8 cellular contexts compared by ENCODE assay signal in genomic region chr13:50909605-50910482, GRCh38. TPM values are rescaled to one million over a fixed set of nuclear protein-coding genes. Genes with fewer than 3 reads are reported as not detected.
DNase-seq lines count a peak whose midpoint lies in the region; ATAC-seq, FAIRE-seq and TF ChIP-seq lines count a peak whose summit lies in the region.

Gene RNASEH2B, plus strand, starts transcription at chr13:50909791. Its CDS starts 286 bp downstream, at chr13:50910077.

- TF ChIP-seq POLR2A in transverse colon (IDR thresholded peaks at IDR 0.05): peak; percentile 69

- WGBS in GM23248 (ENCODE audit: low coverage in 1 of 2, low lambda C conversion rate in 2 of 2, missing lambda C conversion rate in 2 of 2), 2 experiments: 1 to 3% methylated on average over 72 to 89 of the region's 107 CpGs
- 0% methylated on average over 90 to 107 of the region's 107 CpGs for WGBS in pancreas, 2 donors
- WGBS in transverse colon (ENCODE audit: low coverage in 1 of 2), 2 donors: 0% methylated on average over 61 of the region's 107 CpGs; no CpG with 5 or more reads in 1 of the 2 donors

- no peaks in the 10 kb centered on the region for H3K27me3 ChIP-seq in GM23248 (replicated peaks; ENCODE audit: insufficient read depth)
- no peaks in the 10 kb centered on the region for H3K27me3 ChIP-seq in pancreas
- H3K27me3 ChIP-seq in transverse colon: no peaks in the 10 kb centered on the region

- no peaks in the 10 kb centered on the region for H3K9me2 ChIP-seq in GM23248 (ENCODE audit: insufficient read depth)

- TF ChIP-seq EP300 in transverse colon (IDR thresholded peaks at IDR 0.05; ENCODE audit: low read depth): no peak

- FAIRE-seq in pancreas (lab: Jason Lieb, UNC): no peak

- peak within 1 kb of the TSS; percentile 95 for H2AFZ ChIP-seq in GM23248

- H3K4me1 ChIP-seq in ES-I3 (ENCODE audit: insufficient read depth, low read length): peaks cover 14% of the 10 kb centered on the region
- H3K4me1 ChIP-seq in GM23248 (ENCODE audit: insufficient read depth): peaks cover 27% of the 10 kb centered on the region
- H3K4me1 ChIP-seq in pancreas: peaks cover 0 to 17% (median 16%) of the 10 kb centered on the region in 3 donors
- H3K4me1 ChIP-seq in transverse colon: peaks cover 6 to 32% (median 19%) of the 10 kb centered on the region in 4 donors

- no peaks in the 10 kb centered on the region for H3K27me3 Mint-ChIP-seq in activated naive CD4-positive, alpha-beta T cell treated with anti-CD3 and anti-CD28 coated beads, Interleukin-2, amount 50 U/mL, for 24 hours
- H3K27me3 Mint-ChIP-seq in glutamatergic neuron (ENCODE audit: unreplicated experiment): no peaks in the 10 kb centered on the region

- no peaks in the 10 kb centered on the region for H3K36me3 ChIP-seq in ES-I3 (ENCODE audit: insufficient read depth, low read length)
- no peaks in the 10 kb centered on the region for H3K36me3 ChIP-seq in GM23248 (ENCODE audit: low read depth)
- no peaks in the 10 kb centered on the region for H3K36me3 ChIP-seq in pancreas
- H3K36me3 ChIP-seq in transverse colon: no peaks in the 10 kb centered on the region

- H3K79me2 ChIP-seq in GM23248 (ENCODE audit: insufficient read depth): peaks cover 33% of the 10 kb centered on the region

- H3K4me3 ChIP-seq in GM23248 (peak within 1 kb of the TSS; percentile 89), pancreas (peak within 1 kb of the TSS; percentile 60 to 87 (median 69)), transverse colon (peak within 1 kb of the TSS; percentile 67 to 89 (median 83))

- ATAC-seq in SK-N-SH treated with all-trans-retinoic acid at 6 μM for 48 hours (peak; percentile 92), pancreas (peak; percentile 83 to 89 (median 86))

- peaks cover 27% of the 10 kb centered on the region for H3K4me1 Mint-ChIP-seq in activated naive CD4-positive, alpha-beta T cell treated with anti-CD3 and anti-CD28 coated beads, Interleukin-2, amount 50 U/mL, for 24 hours
- H3K4me1 Mint-ChIP-seq in glutamatergic neuron (ENCODE audit: low read depth, unreplicated experiment): peaks cover 4% of the 10 kb centered on the region

- H4K20me1 ChIP-seq in GM23248 (ENCODE audit: insufficient read depth): no peaks in the 10 kb centered on the region

- H3K27ac ChIP-seq in GM23248 (peak within 1 kb of the TSS; percentile 57), pancreas (peak within 1 kb of the TSS; percentile 75 to 94 (median 92)), transverse colon (peak within 1 kb of the TSS; percentile 89 to 94 (median 90))

- no peaks in the 10 kb centered on the region for H3K9me3 Mint-ChIP-seq in activated naive CD4-positive, alpha-beta T cell treated with anti-CD3 and anti-CD28 coated beads, Interleukin-2, amount 50 U/mL, for 24 hours
- no peaks in the 10 kb centered on the region for H3K9me3 Mint-ChIP-seq in glutamatergic neuron (ENCODE audit: unreplicated experiment)

- H3K4me3 Mint-ChIP-seq in activated naive CD4-positive, alpha-beta T cell treated with anti-CD3 and anti-CD28 coated beads, Interleukin-2, amount 50 U/mL, for 24 hours: peak within 1 kb of the TSS; percentile 89
- H3K4me3 Mint-ChIP-seq in glutamatergic neuron (ENCODE audit: unreplicated experiment): peak within 1 kb of the TSS; percentile 69

- H3K9me3 ChIP-seq in ES-I3 (ENCODE audit: control insufficient read depth, insufficient read depth, low read length) (no peaks in the 10 kb centered on the region), GM23248 (ENCODE audit: low read depth) (no peaks in the 10 kb centered on the region), pancreas (no peaks in the 10 kb centered on the region), transverse colon (no peaks in the 10 kb centered on the region)

- peaks cover 28% of the 10 kb centered on the region for H3F3A ChIP-seq in GM23248 (ENCODE audit: insufficient read depth)

- TF ChIP-seq CTCF in glutamatergic neuron (IDR thresholded peaks at IDR 0.05; ENCODE audit: partially characterized antibody, unreplicated experiment): no peak
- TF ChIP-seq CTCF in pancreas (IDR thresholded peaks at IDR 0.05): no peak
- peak in 1 of 5 experiments; percentile 13 for TF ChIP-seq CTCF in transverse colon (IDR thresholded peaks at IDR 0.05)

- DNase-seq in GM23248 (peak; percentile 77), LHCN-M2 (ENCODE audit: low read depth) (peak; percentile 66), glutamatergic neuron (peak; percentile 69), pancreas (peak; percentile 61 to 87 (median 68)), transverse colon (peak; percentile 73)

- peak within 1 kb of the TSS; percentile 99 for H3K27ac Mint-ChIP-seq in activated naive CD4-positive, alpha-beta T cell treated with anti-CD3 and anti-CD28 coated beads, Interleukin-2, amount 50 U/mL, for 24 hours
- H3K27ac Mint-ChIP-seq in glutamatergic neuron (ENCODE audit: unreplicated experiment): peak within 1 kb of the TSS; percentile 64

- in situ Hi-C loops in GM23248 (cut with MboI) (no loop called here), transverse colon (cut with MboI; ENCODE audit: low pct_ligation_motif_present in 1 of 4, low pct_unique_long_range_greater_than_20kb in 1 of 4, low sequenced_read_pairs in 3 of 4) (loop anchor here (10.0 to 25.0 kb wide), 5 partner anchors 105 to 923 kb away; partner anchors contain the start of gene TRIM13 (in 4 of the 4))

- H3K4me2 ChIP-seq in GM23248 (ENCODE audit: unreplicated experiment): peak within 1 kb of the TSS; percentile 88

- H3K36me3 Mint-ChIP-seq in activated naive CD4-positive, alpha-beta T cell treated with anti-CD3 and anti-CD28 coated beads, Interleukin-2, amount 50 U/mL, for 24 hours: no peaks in the 10 kb centered on the region
- H3K36me3 Mint-ChIP-seq in glutamatergic neuron (ENCODE audit: unreplicated experiment): no peaks in the 10 kb centered on the region

- intact Hi-C loops in pancreas (cut with DNase I): no loop called here
- intact Hi-C loops in transverse colon (cut with DNase I; ENCODE audit: low total_unique reads): loop anchor here (10.0 kb wide), 1 partner anchor 825 kb away; no protein-coding TSS in a partner anchor

- H3K9ac ChIP-seq in ES-I3 (ENCODE audit: low read depth, low read length) (peak within 1 kb of the TSS; percentile 88), GM23248 (peak within 1 kb of the TSS; percentile 93)

TF ChIP-seq in SK-N-SH treated with all-trans-retinoic acid at 6 μM for 48 hours, 23 proteins besides CTCF, POLR2A, EP300 and RAD21 (continues in another document):
- no peak for TF ChIP-seq CREB5 (CRISPR knock-in tag; IDR thresholded peaks at IDR 0.05; ENCODE audit: low read depth)
- TF ChIP-seq ZFP30 (CRISPR knock-in tag; IDR thresholded peaks at IDR 0.05): no peak
- TF ChIP-seq TSHZ2 (CRISPR knock-in tag; IDR thresholded peaks at IDR 0.05): no peak
- TF ChIP-seq TCF4 (CRISPR knock-in tag; IDR thresholded peaks at IDR 0.05; ENCODE audit: borderline replicate concordance): no peak
- no peak for TF ChIP-seq ARNTL (CRISPR knock-in tag; IDR thresholded peaks at IDR 0.05; ENCODE audit: borderline replicate concordance, low read depth)
- TF ChIP-seq PPARA (CRISPR knock-in tag; IDR thresholded peaks at IDR 0.05; ENCODE audit: borderline replicate concordance): no peak

RNA-seq across cellular contexts. Expression of gene RNASEH2B, which starts in this region (rescaled TPM):
- total RNA-seq in GM23248 (2014; rRNA removed; shearing (Covaris generic)): 28.3 and 33.5 TPM in 2 replicates
- polyA plus RNA-seq in GM23248 (2016; fragmentation: Nextera tagmentation; extraction: Ambion mirVana): 27.9 and 32.0 TPM in 2 replicates
- total RNA-seq in LHCN-M2 (2014; rRNA removed): 72.6 and 83.4 TPM in 2 replicates
- polyA plus RNA-seq in LHCN-M2 (2012): 27.6 TPM
- 10.4 TPM for total RNA-seq in glutamatergic neuron (ENCODE audit: unreplicated experiment)
- total RNA-seq in pancreas: 10 to 100 TPM; 19.0 to 24.8 (median 22.4) TPM
- polyA plus RNA-seq in pancreas: 10 to 100 TPM; 24.8 to 41.6 TPM
- 10 to 100 TPM; 13.8 to 37.5 (median 19.0) TPM for total RNA-seq in transverse colon

Comparison
In these comparisons a context has a peak if more than half of its experiments do, and no peak if none do; other contexts are left out.
1. Peak in every context shown above with its lines: DNase-seq, ATAC-seq, H3K4me3 ChIP-seq and H3K27ac ChIP-seq.